In genomic region chr1:22275626-22276395, GRCh38 we compare ENCODE assay signal across 8 cellular contexts.
A peak's percentile ranks its signal among the peaks of the same experiment; 100 is the strongest.
DNase-seq lines count a peak whose midpoint lies in the region; ATAC-seq and TF ChIP-seq lines count a peak whose summit lies in the region.

No MANE protein-coding gene starts in this region.

- CTCF ChIA-PET in MCF 10A (lab: Yijun Ruan, JAX): interaction anchor here (0.6 to 2.4 kb wide), 26 partner anchors 11 to 1058 kb away, joined by 3 to 11 read pairs (median 3); no protein-coding TSS in a partner anchor

- TF ChIP-seq CTCF in MCF 10A (IDR thresholded peaks at IDR 0.05; ENCODE audit: unreplicated experiment): peak; percentile 90
- peak; percentile 93 for TF ChIP-seq CTCF in kidney epithelial cell (IDR thresholded peaks at IDR 0.05; ENCODE audit: insufficient read depth, low read length, poor library complexity, severe bottlenecking)

- no peaks in the 10 kb centered on the region for H3K36me3 ChIP-seq in kidney epithelial cell (ENCODE audit: control insufficient read depth, insufficient read depth, low read length)

- H3K27me3 Mint-ChIP-seq in MCF 10A (ENCODE audit: insufficient read depth, unreplicated experiment): peaks cover 72% of the 10 kb centered on the region

- ATAC-seq in HG03521 (IDR thresholded peaks at IDR 0.05; ENCODE audit: unreplicated experiment): no peak
- ATAC-seq in HG03565 (IDR thresholded peaks at IDR 0.05; ENCODE audit: unreplicated experiment): no peak

- no TSS peak for BruUV-seq in MCF 10A (replicated peaks; lab: Mats Ljungman, UMichigan)

- intact Hi-C loops in MCF 10A (cut with micrococcal nuclease): loop anchor here (1.0 kb wide), 2 partner anchors 144 to 171 kb away; no protein-coding TSS in a partner anchor

- H3K9me3 Mint-ChIP-seq in MCF 10A (ENCODE audit: unreplicated experiment): peaks cover 14% of the 10 kb centered on the region

- H3K27ac Mint-ChIP-seq in MCF 10A (ENCODE audit: low read depth, unreplicated experiment): no peak overlapping the region

- peaks cover 20% of the 10 kb centered on the region for H3K27me3 ChIP-seq in kidney epithelial cell (ENCODE audit: control insufficient read depth, insufficient read depth, low read length)

- H3K36me3 Mint-ChIP-seq in MCF 10A (ENCODE audit: insufficient read depth, unreplicated experiment): no peaks in the 10 kb centered on the region

- H3K4me1 Mint-ChIP-seq in MCF 10A (ENCODE audit: insufficient read depth, unreplicated experiment): no peaks in the 10 kb centered on the region

- POLR2A ChIA-PET in MCF 10A (lab: Yijun Ruan, JAX): interaction anchor here (1.4 kb wide), 1 partner anchor 134 kb away, joined by 3 read pairs; no protein-coding TSS in a partner anchor

- H3K4me3 Mint-ChIP-seq in MCF 10A (ENCODE audit: unreplicated experiment): no peak overlapping the region

- no peak overlapping the region for H3K4me3 ChIP-seq in kidney epithelial cell (ENCODE audit: low read depth, low read length)

- DNase-seq in EH (ENCODE audit: low read depth) (peak; percentile 60), LoVo (ENCODE audit: low spot score) (peak; percentile 46), T-helper 9 cell (peak; percentile 12), MCF 10A (ENCODE audit: unreplicated experiment) (peak; percentile 56), kidney epithelial cell (ENCODE audit: low read depth) (no peak)
- DNase-seq in stimulated activated CD4-positive, alpha-beta T cell treated with anti-CD3 and anti-CD28 coated beads, Interleukin-4, amount 100 ng/mL, for 1 hour: peak; percentile 47
